ENCODE assay signal across 8 cellular contexts in the genomic region with DNA sequence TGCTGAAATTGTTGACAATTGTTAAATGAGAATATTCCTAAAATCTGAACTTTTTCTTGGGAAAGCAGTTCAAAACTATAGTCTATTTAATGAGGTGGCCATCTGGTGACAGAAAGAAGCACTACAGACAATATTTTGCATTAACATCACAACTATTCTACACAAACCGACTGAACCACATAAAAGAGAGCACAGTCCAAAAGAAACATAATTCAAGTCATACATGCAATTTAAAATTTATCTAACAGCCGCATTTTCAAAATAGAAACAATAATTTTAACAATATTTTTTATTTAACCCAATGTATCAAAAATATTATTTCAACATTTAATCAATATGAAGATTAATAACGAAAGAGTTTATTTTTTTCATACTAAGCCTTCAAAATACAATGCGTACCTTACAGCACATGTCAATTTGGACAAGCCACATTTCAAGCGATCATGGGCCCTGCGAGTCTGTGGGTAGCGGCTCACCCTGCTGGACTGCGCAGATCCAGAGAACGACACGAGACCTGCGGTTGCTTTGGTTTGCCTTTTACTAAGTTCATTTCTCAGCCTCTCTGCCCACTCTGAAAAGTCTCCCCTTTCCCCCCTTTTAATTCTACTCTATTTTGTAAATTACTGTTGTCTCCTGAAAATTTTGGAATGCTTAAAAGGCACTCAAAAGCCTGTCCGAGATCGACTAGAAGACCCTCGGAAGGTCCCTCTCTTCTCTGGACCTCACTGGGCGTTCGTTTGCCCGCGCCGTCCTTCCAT. TPM values are rescaled to one million over a fixed set of nuclear protein-coding genes. Genes with fewer than 3 reads are reported as not detected.
DNase-seq lines count a peak whose midpoint lies in the region; ATAC-seq, FAIRE-seq and TF ChIP-seq lines count a peak whose summit lies in the region.

No MANE protein-coding gene starts in this region.

- no peak overlapping the region for H3K27ac ChIP-seq in keratinocyte (ENCODE audit: control insufficient read depth, insufficient read depth, low read length)

- dilution Hi-C loops in keratinocyte (cut with MboI; ENCODE audit: extremely low pct_ligation_motif_present, low sequenced_read_pairs) = no loop called here

- H2AFZ ChIP-seq in keratinocyte (ENCODE audit: control insufficient read depth, low read length) = no peak overlapping the region

- H3K4me1 ChIP-seq in NT2/D1 (ENCODE audit: insufficient read depth, insufficient read length) = no peaks in the 10 kb centered on the region
- H3K4me1 ChIP-seq in keratinocyte (ENCODE audit: control insufficient read depth, extremely low read depth, insufficient read depth, low read length) = no peaks in the 10 kb centered on the region

- no peak for FAIRE-seq in keratinocyte (lab: Jason Lieb, UNC)

- TF ChIP-seq CTCF in cardiac fibroblast (IDR thresholded peaks at IDR 0.05; ENCODE audit: low read depth, low read length) = peak; percentile 37
- no peak for TF ChIP-seq CTCF in keratinocyte (optimal IDR thresholded peaks at IDR 0.05 in 1 of 3, IDR thresholded peaks at IDR 0.05 in 1 of 3, conservative IDR thresholded peaks at IDR 0.05 in 1 of 3; ENCODE audit: extremely low read depth in 1 of 3, insufficient read depth in 2 of 3, low read length in 3 of 3)

- H3K4me2 ChIP-seq in keratinocyte (ENCODE audit: control insufficient read depth, extremely low read depth, insufficient read depth, low read depth, low read length) = peak overlapping the region; percentile 69

- no peaks in the 10 kb centered on the region for H4K20me1 ChIP-seq in keratinocyte (ENCODE audit: control insufficient read depth, extremely low read depth, insufficient read depth, low read length)

- H3K9me1 ChIP-seq in keratinocyte (ENCODE audit: control insufficient read depth, extremely low read depth, insufficient read depth, low read length) = no peaks in the 10 kb centered on the region

- peak; percentile 20 for DNase-seq in stimulated activated CD4-positive, alpha-beta T cell treated with anti-CD3 and anti-CD28 coated beads, Interleukin-15, amount 100 ng/mL, for 24 hours
- no peak for DNase-seq in stimulated activated CD4-positive, alpha-beta T cell treated with anti-CD3 and anti-CD28 coated beads, Interleukin-4, amount 100 ng/mL, for 4 hours
- no peak for DNase-seq in NT2/D1 (ENCODE audit: low read depth, low spot score)
- DNase-seq in cardiac fibroblast (ENCODE audit: low read depth in 2 of 2) = peak; percentile 56 to 57
- DNase-seq in keratinocyte (ENCODE audit: low read depth, low spot score) = no peak
- DNase-seq in stimulated activated CD8-positive, alpha-beta memory T cell treated with anti-CD3 and anti-CD28 coated beads, Interleukin-4, amount 100 ng/mL, for 48 hours = peak; percentile 32
- DNase-seq in cortex of kidney (lab: John Stamatoyannopoulos, UW) = no peak

- H3K9ac ChIP-seq in NT2/D1 (ENCODE audit: insufficient read length, low read depth) (peak overlapping the region; percentile 90), keratinocyte (ENCODE audit: control insufficient read depth, extremely low read depth, insufficient read depth, low read length) (no peak overlapping the region)

- no peaks in the 10 kb centered on the region for H3K79me2 ChIP-seq in keratinocyte (ENCODE audit: control insufficient read depth, insufficient read depth, low read length)

- H3K4me3 ChIP-seq in NT2/D1 (ENCODE audit: insufficient read length, low read depth) (peak overlapping the region; percentile 56), cardiac fibroblast (replicated peaks in 1 of 2; ENCODE audit: low read depth in 2 of 2, low read length in 2 of 2) (peak overlapping the region; percentile 26 to 30), keratinocyte (ENCODE audit: control insufficient read depth in 2 of 3, extremely low read depth in 1 of 3, insufficient read depth in 2 of 3, low read depth in 1 of 3, low read length in 3 of 3) (peak overlapping the region in 2 of 3 experiments; percentile 3 to 31)

- no peaks in the 10 kb centered on the region for H3K27me3 ChIP-seq in NT2/D1 (ENCODE audit: insufficient read depth, insufficient read length)
- peaks cover 23% of the 10 kb centered on the region for H3K27me3 ChIP-seq in keratinocyte (ENCODE audit: control insufficient read depth, extremely low read depth, insufficient read depth, low read length)

- H3K9me3 ChIP-seq in NT2/D1 (ENCODE audit: insufficient read depth, low read length) (no peaks in the 10 kb centered on the region), keratinocyte (ENCODE audit: control insufficient read depth, low read depth, low read length) (no peaks in the 10 kb centered on the region)

- no peaks in the 10 kb centered on the region for H3K36me3 ChIP-seq in NT2/D1 (ENCODE audit: insufficient read depth, insufficient read length, low read length)
- no peaks in the 10 kb centered on the region for H3K36me3 ChIP-seq in keratinocyte (ENCODE audit: control insufficient read depth in 2 of 2, extremely low read depth in 1 of 2, insufficient read depth in 2 of 2, low read length in 2 of 2)

- ATAC-seq in HG03342 (IDR thresholded peaks at IDR 0.05; ENCODE audit: unreplicated experiment) = peak; percentile 54

RNA-seq across cellular contexts. Expression of gene LRRC9, which starts 0.9 kb away (rescaled TPM):
- polyA plus RNA-seq in keratinocyte = not detected in 3 replicates
- not detected for polyA plus RNA-seq in keratinocyte (2011; ENCODE audit: low read depth)
- polyA plus RNA-seq in keratinocyte (2011; cell fraction: cytosol; rRNA removed) = 0.01 TPM in 1 of 2 replicates, not detected in the other
- polyA plus RNA-seq in keratinocyte (2011; cell fraction: nucleus; rRNA removed) = 0.04 TPM in 1 of 2 replicates, not detected in the other
- not detected in 2 replicates for polyA plus RNA-seq in keratinocyte (2012; ENCODE audit: low replicate concordance)
- not detected in 3 replicates for polyA minus RNA-seq in keratinocyte
- polyA minus RNA-seq in keratinocyte (2011; cell fraction: cytosol; rRNA and poly(A)+ RNA removed) = not detected
- polyA minus RNA-seq in keratinocyte (2011; cell fraction: nucleus; rRNA and poly(A)+ RNA removed) = not detected in 2 replicates

RNA-seq across cellular contexts. Expression of gene RTN1, which starts 48.4 kb away (rescaled TPM):
- polyA plus RNA-seq in keratinocyte = 0.05 to 0.06 TPM in 2 of 3 replicates, not detected in the other
- not detected for polyA plus RNA-seq in keratinocyte (2011; ENCODE audit: low read depth)
- not detected in 2 replicates for polyA plus RNA-seq in keratinocyte (2011; cell fraction: cytosol; rRNA removed)
- polyA plus RNA-seq in keratinocyte (2011; cell fraction: nucleus; rRNA removed) = 0.07 TPM in 1 of 2 replicates, not detected in the other
- polyA plus RNA-seq in keratinocyte (2012; ENCODE audit: low replicate concordance) = not detected in 2 replicates
- not detected in 3 replicates for polyA minus RNA-seq in keratinocyte
- not detected for polyA minus RNA-seq in keratinocyte (2011; cell fraction: cytosol; rRNA and poly(A)+ RNA removed)
- polyA minus RNA-seq in keratinocyte (2011; cell fraction: nucleus; rRNA and poly(A)+ RNA removed) = not detected in 2 replicates

Comparison
In these comparisons a context has a peak if more than half of its experiments do, and no peak if none do; other contexts are left out.
1. DNase-seq: peak in stimulated activated CD4-positive, alpha-beta T cell treated with anti-CD3 and anti-CD28 coated beads, Interleukin-15, amount 100 ng/mL, for 24 hours (single experiment), cardiac fibroblast (2 of 2) and stimulated activated CD8-positive, alpha-beta memory T cell treated with anti-CD3 and anti-CD28 coated beads, Interleukin-4, amount 100 ng/mL, for 48 hours (single experiment); none in stimulated activated CD4-positive, alpha-beta T cell treated with anti-CD3 and anti-CD28 coated beads, Interleukin-4, amount 100 ng/mL, for 4 hours (0 of 2), NT2/D1 (single experiment), keratinocyte (single experiment) and cortex of kidney (single experiment).
2. Peak in every context shown above with its lines, with median percentiles within 50 percentile points of each other: H3K4me3 ChIP-seq.